17 cellular contexts compared by ENCODE assay signal in genomic region chr4:140244328-140244727, GRCh38.
"Had no signal": no experiment of that assay in that cellular context is flagged by ENCODE, and none has a peak within 500 bp of the region (broad histone marks: within the 10 kb centered on the region; RNA-seq: fewer than 3 reads in every experiment).

No MANE protein-coding gene starts in this region.

- H3K4me1 Mint-ChIP-seq: activated T-helper 17 cell treated with anti-CD3 and anti-CD28 coated beads, Interleukin-2, amount 50 U/mL, for 72 hours had no signal

- H3K27ac Mint-ChIP-seq: stimulated activated effector memory CD8-positive, alpha-beta T cell treated with anti-CD3 and anti-CD28 coated beads, Interleukin-12 subunit alpha, Interleukin-12 subunit beta, amount 100 ng/mL, for 72 hours had no signal

- H3K27ac ChIP-seq: testis had no signal

- ATAC-seq: activated T-helper 17 cell treated with anti-CD3 and anti-CD28 coated beads, Interleukin-2, amount 50 U/mL, for 72 hours; body of pancreas; right cardiac atrium; stimulated activated effector memory CD8-positive, alpha-beta T cell treated with anti-CD3 and anti-CD28 coated beads, Interleukin-12 subunit alpha, Interleukin-12 subunit beta, amount 100 ng/mL, for 72 hours had no signal

- H3K36me3 ChIP-seq: left lung, prostate gland, upper lobe of left lung had no signal

- H3K36me3 Mint-ChIP-seq: stimulated activated effector memory CD8-positive, alpha-beta T cell treated with anti-CD3 and anti-CD28 coated beads, Interleukin-12 subunit alpha, Interleukin-12 subunit beta, amount 100 ng/mL, for 72 hours had no signal

- H3K4me3 ChIP-seq: body of pancreas, left lung, prostate gland, testis, upper lobe of left lung had no signal

- DNase-seq: activated CD4-positive, alpha-beta memory T cell treated with anti-CD3 and anti-CD28 coated beads, Interleukin-2, amount 10 ng/mL, durations not matched to agents 7 days and 5 days; activated CD4-positive, alpha-beta T cell treated with anti-CD3 and anti-CD28 coated beads for 4 hours; activated naive CD4-positive, alpha-beta T cell treated with Interleukin-2 at 50 U/mL for 16 hours; activated T-cell treated with anti-CD3 and anti-CD28 coated beads, Interleukin-2, amount 50 U/mL, for 1 hour; body of pancreas; central memory CD4-positive, alpha-beta T cell; head of caudate nucleus; kidney; left lung; midbrain; right cardiac atrium; T-helper 2 cell; testis; upper lobe of left lung had no signal

- H3K27me3 ChIP-seq: body of pancreas, left lung, testis, upper lobe of left lung had no signal

- H3K4me3 Mint-ChIP-seq: activated CD4-positive, alpha-beta memory T cell treated with anti-CD3 and anti-CD28 coated beads, Interleukin-2, amount 10 ng/mL, durations not matched to agents 7 days and 5 days had no signal

- H3K9me3 ChIP-seq: body of pancreas, left lung, prostate gland, testis, upper lobe of left lung had no signal

- H3K9me3 Mint-ChIP-seq: activated CD4-positive, alpha-beta memory T cell treated with anti-CD3 and anti-CD28 coated beads, Interleukin-2, amount 10 ng/mL, durations not matched to agents 7 days and 5 days; activated T-helper 17 cell treated with anti-CD3 and anti-CD28 coated beads, Interleukin-2, amount 50 U/mL, for 72 hours; stimulated activated effector memory CD8-positive, alpha-beta T cell treated with anti-CD3 and anti-CD28 coated beads, Interleukin-12 subunit alpha, Interleukin-12 subunit beta, amount 100 ng/mL, for 72 hours had no signal
